In the genomic region with DNA sequence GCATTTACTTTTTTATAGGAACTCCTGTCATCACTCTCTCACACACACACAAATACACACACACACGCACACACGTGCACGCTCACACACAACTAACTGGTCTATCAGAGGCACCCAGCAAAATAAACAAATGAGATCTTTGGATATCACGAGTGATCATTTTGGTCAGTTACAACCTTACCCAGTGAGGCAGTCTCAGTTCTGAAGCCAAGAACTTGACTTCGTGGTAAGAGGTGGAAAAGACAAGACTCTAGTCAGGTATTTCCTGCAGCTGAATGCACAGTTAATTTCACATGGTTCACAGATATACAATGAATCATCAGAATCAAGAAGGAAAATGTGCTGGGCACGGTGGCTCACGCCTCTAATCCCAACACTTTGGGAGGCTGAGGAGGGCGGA, we compare ENCODE assay signal across 26 cellular contexts. TPM values are rescaled to one million over a fixed set of nuclear protein-coding genes. Genes with fewer than 3 reads are reported as not detected.
DNase-seq lines count a peak whose midpoint lies in the region; ATAC-seq and TF ChIP-seq lines count a peak whose summit lies in the region.
"Had no signal": no experiment of that assay in that cellular context is flagged by ENCODE, and none has a peak within 500 bp of the region (broad histone marks: within the 10 kb centered on the region; RNA-seq: fewer than 3 reads in every experiment).

No MANE protein-coding gene starts in this region.

- ATAC-seq in GM21825 (IDR thresholded peaks at IDR 0.05; ENCODE audit: unreplicated experiment) (no peak), HG03457 (IDR thresholded peaks at IDR 0.05; ENCODE audit: unreplicated experiment) (no peak)
- ATAC-seq: Panc1 had no signal

- no peak overlapping the region for H3K4me3 ChIP-seq in MM.1S (ENCODE audit: low read length)
- H3K4me3 ChIP-seq: adrenal gland, esophagus squamous epithelium, left ventricle myocardium inferior, uterus had no signal

- no peak for DNase-seq in activated CD4-positive, alpha-beta T cell treated with anti-CD3 and anti-CD28 coated beads, Interleukin-2, amount 10 ng/mL, durations not matched to agents 24 days and 14 days
- DNase-seq in activated CD4-positive, alpha-beta T cell treated with anti-CD3 and anti-CD28 coated beads, Interleukin-2, amount 10 ng/mL, durations not matched to agents 7 days and 5 days = no peak
- DNase-seq in HT1080 (ENCODE audit: low read depth) = peak; percentile 39
- no peak for DNase-seq in activated T-helper 2 cell treated with anti-CD3 and anti-CD28 coated beads, Interferon-gamma antibody, Interleukin-2, Interleukin-4, amounts not matched to agents 10 μg/mL and 5 μg/mL and 100 μg/mL, durations not matched to agents 14 hours and 24 hours and 36 hours (ENCODE audit: low spot score)
- DNase-seq in nephron progenitor cell = no peak
- no peak for DNase-seq in MM.1S
- DNase-seq: 8988T; activated CD4-positive, alpha-beta memory T cell treated with anti-CD3 and anti-CD28 coated beads, Interleukin-2, amount 10 ng/mL, durations not matched to agents 7 days and 5 days; activated CD4-positive, CD25-positive, alpha-beta regulatory T cell; activated gamma-delta T cell; adrenal gland; endodermal cell; esophagus squamous epithelium; hypothalamus; left ventricle myocardium inferior; NCI-H2029; NCI-H526 treated with DMSO at 0.1 percent for 48 hours; occipital lobe; SHP77; T1000; uterus had no signal

- no peaks in the 10 kb centered on the region for H3K9me3 ChIP-seq in MM.1S (replicated peaks; ENCODE audit: insufficient read depth, low read length)
- H3K9me3 ChIP-seq: adrenal gland, esophagus squamous epithelium, left ventricle myocardium inferior, uterus had no signal

- H3K9ac ChIP-seq in MM.1S (ENCODE audit: low read length) = no peak overlapping the region

- H3K4me1 Mint-ChIP-seq in activated CD4-positive, alpha-beta T cell treated with anti-CD3 and anti-CD28 coated beads, Interleukin-2, amount 10 ng/mL, durations not matched to agents 24 days and 14 days = peaks cover 27% of the 10 kb centered on the region
- H3K4me1 Mint-ChIP-seq in activated CD4-positive, alpha-beta T cell treated with anti-CD3 and anti-CD28 coated beads, Interleukin-2, amount 10 ng/mL, durations not matched to agents 7 days and 5 days = peaks cover 25% of the 10 kb centered on the region
- H3K4me1 Mint-ChIP-seq in activated T-helper 2 cell treated with anti-CD3 and anti-CD28 coated beads, Interferon-gamma antibody, Interleukin-2, Interleukin-4, amounts not matched to agents 10 μg/mL and 5 μg/mL and 100 μg/mL, durations not matched to agents 14 hours and 24 hours and 36 hours (ENCODE audit: low read depth) = peaks cover 44% of the 10 kb centered on the region
- peaks cover 35% of the 10 kb centered on the region for H3K4me1 Mint-ChIP-seq in nephron progenitor cell

- no peaks in the 10 kb centered on the region for H3K27me3 ChIP-seq in MM.1S (replicated peaks; ENCODE audit: insufficient read depth, low read length)
- H3K27me3 ChIP-seq: adrenal gland, esophagus squamous epithelium, uterus had no signal

- H3K36me3 ChIP-seq in MM.1S (replicated peaks; ENCODE audit: insufficient read depth, low read length) = no peaks in the 10 kb centered on the region
- H3K36me3 ChIP-seq: adrenal gland, left ventricle myocardium inferior, uterus had no signal

- no peak overlapping the region for H2AFZ ChIP-seq in MM.1S (ENCODE audit: low read length)

- POLR2A ChIA-PET in activated CD4-positive, alpha-beta T cell treated with anti-CD3 and anti-CD28 coated beads, Interleukin-2, amount 10 ng/mL, durations not matched to agents 7 days and 5 days (lab: Charles Lee) = no interaction called here

- H3K4me3 Mint-ChIP-seq in activated CD4-positive, alpha-beta T cell treated with anti-CD3 and anti-CD28 coated beads, Interleukin-2, amount 10 ng/mL, durations not matched to agents 24 days and 14 days = no peak overlapping the region
- H3K4me3 Mint-ChIP-seq in activated CD4-positive, alpha-beta T cell treated with anti-CD3 and anti-CD28 coated beads, Interleukin-2, amount 10 ng/mL, durations not matched to agents 7 days and 5 days = no peak overlapping the region
- H3K4me3 Mint-ChIP-seq in activated T-helper 2 cell treated with anti-CD3 and anti-CD28 coated beads, Interferon-gamma antibody, Interleukin-2, Interleukin-4, amounts not matched to agents 10 μg/mL and 5 μg/mL and 100 μg/mL, durations not matched to agents 14 hours and 24 hours and 36 hours (ENCODE audit: low read depth) = no peak overlapping the region
- no peak overlapping the region for H3K4me3 Mint-ChIP-seq in nephron progenitor cell
- H3K4me3 Mint-ChIP-seq: activated CD4-positive, alpha-beta memory T cell treated with anti-CD3 and anti-CD28 coated beads, Interleukin-2, amount 10 ng/mL, durations not matched to agents 7 days and 5 days; endodermal cell; stimulated activated naive CD8-positive, alpha-beta T cell treated with anti-CD3 and anti-CD28 coated beads, Interleukin-15, Interleukin-2, amounts not matched to agents 100 ng/mL and 50 ng/mL, for 24 hours had no signal

- no peak overlapping the region for H3K4me2 ChIP-seq in MM.1S (ENCODE audit: low read depth, low read length)

- H3F3A ChIP-seq in MM.1S (ENCODE audit: insufficient read depth, low read length) = peaks cover 9% of the 10 kb centered on the region

- no peak overlapping the region for H3K27ac ChIP-seq in MM.1S (ENCODE audit: low read length)
- H3K27ac ChIP-seq: esophagus squamous epithelium, uterus had no signal

- H3K9me2 ChIP-seq in MM.1S (replicated peaks; ENCODE audit: insufficient read depth, low read length) = no peaks in the 10 kb centered on the region

- peaks cover 8% of the 10 kb centered on the region for H3K36me3 Mint-ChIP-seq in activated CD4-positive, alpha-beta T cell treated with anti-CD3 and anti-CD28 coated beads, Interleukin-2, amount 10 ng/mL, durations not matched to agents 24 days and 14 days (ENCODE audit: low read depth)
- peaks cover 2% of the 10 kb centered on the region for H3K36me3 Mint-ChIP-seq in activated CD4-positive, alpha-beta T cell treated with anti-CD3 and anti-CD28 coated beads, Interleukin-2, amount 10 ng/mL, durations not matched to agents 7 days and 5 days (ENCODE audit: low read depth)
- peaks cover 10% of the 10 kb centered on the region for H3K36me3 Mint-ChIP-seq in activated T-helper 2 cell treated with anti-CD3 and anti-CD28 coated beads, Interferon-gamma antibody, Interleukin-2, Interleukin-4, amounts not matched to agents 10 μg/mL and 5 μg/mL and 100 μg/mL, durations not matched to agents 14 hours and 24 hours and 36 hours (ENCODE audit: low read depth)
- peaks cover 23% of the 10 kb centered on the region for H3K36me3 Mint-ChIP-seq in nephron progenitor cell (ENCODE audit: low read depth)

- no peaks in the 10 kb centered on the region for H3K9me3 Mint-ChIP-seq in activated CD4-positive, alpha-beta T cell treated with anti-CD3 and anti-CD28 coated beads, Interleukin-2, amount 10 ng/mL, durations not matched to agents 24 days and 14 days
- H3K9me3 Mint-ChIP-seq in activated CD4-positive, alpha-beta T cell treated with anti-CD3 and anti-CD28 coated beads, Interleukin-2, amount 10 ng/mL, durations not matched to agents 7 days and 5 days = no peaks in the 10 kb centered on the region
- no peaks in the 10 kb centered on the region for H3K9me3 Mint-ChIP-seq in activated T-helper 2 cell treated with anti-CD3 and anti-CD28 coated beads, Interferon-gamma antibody, Interleukin-2, Interleukin-4, amounts not matched to agents 10 μg/mL and 5 μg/mL and 100 μg/mL, durations not matched to agents 14 hours and 24 hours and 36 hours
- peaks cover 21% of the 10 kb centered on the region for H3K9me3 Mint-ChIP-seq in nephron progenitor cell
- H3K9me3 Mint-ChIP-seq: activated CD4-positive, alpha-beta memory T cell treated with anti-CD3 and anti-CD28 coated beads, Interleukin-2, amount 10 ng/mL, durations not matched to agents 7 days and 5 days; stimulated activated naive CD8-positive, alpha-beta T cell treated with anti-CD3 and anti-CD28 coated beads, Interleukin-15, Interleukin-2, amounts not matched to agents 100 ng/mL and 50 ng/mL, for 24 hours had no signal

- H4K20me1 ChIP-seq in MM.1S (ENCODE audit: insufficient read depth, low read length) = no peaks in the 10 kb centered on the region

- CTCF ChIA-PET in activated CD4-positive, alpha-beta T cell treated with anti-CD3 and anti-CD28 coated beads, Interleukin-2, amount 10 ng/mL, durations not matched to agents 7 days and 5 days (lab: Charles Lee) = interaction anchor here (0.6 to 1.0 kb wide), 2 partner anchors 26 to 79 kb away, joined by 3 read pairs; no protein-coding TSS in a partner anchor

- peaks cover 9% of the 10 kb centered on the region; the same call in 1 of the 2 replicates for H3K79me2 ChIP-seq in MM.1S (ENCODE audit: low read length)

- intact Hi-C loops in activated CD4-positive, alpha-beta T cell treated with anti-CD3 and anti-CD28 coated beads, Interleukin-2, amount 10 ng/mL, durations not matched to agents 24 days and 14 days (cut with micrococcal nuclease) = no loop called here
- intact Hi-C loops in activated T-helper 2 cell treated with anti-CD3 and anti-CD28 coated beads, Interferon-gamma antibody, Interleukin-2, Interleukin-4, amounts not matched to agents 10 μg/mL and 5 μg/mL and 100 μg/mL, durations not matched to agents 14 hours and 24 hours and 36 hours (cut with micrococcal nuclease) = no loop called here

- no peaks in the 10 kb centered on the region for H3K27me3 Mint-ChIP-seq in activated CD4-positive, alpha-beta T cell treated with anti-CD3 and anti-CD28 coated beads, Interleukin-2, amount 10 ng/mL, durations not matched to agents 24 days and 14 days
- no peaks in the 10 kb centered on the region for H3K27me3 Mint-ChIP-seq in activated CD4-positive, alpha-beta T cell treated with anti-CD3 and anti-CD28 coated beads, Interleukin-2, amount 10 ng/mL, durations not matched to agents 7 days and 5 days
- no peaks in the 10 kb centered on the region for H3K27me3 Mint-ChIP-seq in activated T-helper 2 cell treated with anti-CD3 and anti-CD28 coated beads, Interferon-gamma antibody, Interleukin-2, Interleukin-4, amounts not matched to agents 10 μg/mL and 5 μg/mL and 100 μg/mL, durations not matched to agents 14 hours and 24 hours and 36 hours (ENCODE audit: low read depth)
- no peaks in the 10 kb centered on the region for H3K27me3 Mint-ChIP-seq in nephron progenitor cell (ENCODE audit: low read depth, poor library complexity)
- H3K27me3 Mint-ChIP-seq: activated CD4-positive, alpha-beta memory T cell treated with anti-CD3 and anti-CD28 coated beads, Interleukin-2, amount 10 ng/mL, durations not matched to agents 7 days and 5 days; IgD-negative memory B cell; stimulated activated naive CD8-positive, alpha-beta T cell treated with anti-CD3 and anti-CD28 coated beads, Interleukin-15, Interleukin-2, amounts not matched to agents 100 ng/mL and 50 ng/mL, for 24 hours had no signal

- H3K4me1 ChIP-seq in MM.1S (ENCODE audit: low read length) = peaks cover 20% of the 10 kb centered on the region
- H3K4me1 ChIP-seq: uterus had no signal

- peak overlapping the region; percentile 1 for H3K27ac Mint-ChIP-seq in activated CD4-positive, alpha-beta T cell treated with anti-CD3 and anti-CD28 coated beads, Interleukin-2, amount 10 ng/mL, durations not matched to agents 24 days and 14 days
- no peak overlapping the region for H3K27ac Mint-ChIP-seq in activated CD4-positive, alpha-beta T cell treated with anti-CD3 and anti-CD28 coated beads, Interleukin-2, amount 10 ng/mL, durations not matched to agents 7 days and 5 days
- H3K27ac Mint-ChIP-seq in activated T-helper 2 cell treated with anti-CD3 and anti-CD28 coated beads, Interferon-gamma antibody, Interleukin-2, Interleukin-4, amounts not matched to agents 10 μg/mL and 5 μg/mL and 100 μg/mL, durations not matched to agents 14 hours and 24 hours and 36 hours = peak overlapping the region; percentile 38
- H3K27ac Mint-ChIP-seq in nephron progenitor cell = peak overlapping the region; percentile 82
- H3K27ac Mint-ChIP-seq: activated CD4-positive, alpha-beta memory T cell treated with anti-CD3 and anti-CD28 coated beads, Interleukin-2, amount 10 ng/mL, durations not matched to agents 7 days and 5 days; endodermal cell; IgD-negative memory B cell; stimulated activated naive CD8-positive, alpha-beta T cell treated with anti-CD3 and anti-CD28 coated beads, Interleukin-15, Interleukin-2, amounts not matched to agents 100 ng/mL and 50 ng/mL, for 24 hours had no signal

- TF ChIP-seq CTCF in nephron progenitor cell (IDR thresholded peaks at IDR 0.05) (no peak), MM.1S (IDR thresholded peaks at IDR 0.05; ENCODE audit: low read length) (no peak)

RNA-seq across cellular contexts. Expression of gene ATF7, which starts 39.4 kb away (rescaled TPM):
- total RNA-seq in activated CD4-positive, alpha-beta T cell treated with anti-CD3 and anti-CD28 coated beads, Interleukin-2, amount 10 ng/mL, durations not matched to agents 24 days and 14 days = 23.0 and 31.5 TPM in 2 replicates
- 10 to 100 TPM; 28.6 to 43.0 TPM for total RNA-seq in activated CD4-positive, alpha-beta T cell treated with anti-CD3 and anti-CD28 coated beads, Interleukin-2, amount 10 ng/mL, durations not matched to agents 7 days and 5 days
- 3.7 and 8.5 TPM in 2 replicates for total RNA-seq in HT1080 (2014; rRNA removed; shearing (Covaris generic))
- polyA plus RNA-seq in HT1080 (2015; cell fraction: cytosol; rRNA removed) = 14.8 and 19.0 TPM in 2 replicates
- polyA plus RNA-seq in HT1080 (2015; cell fraction: nucleus; rRNA removed) = 19.0 and 23.5 TPM in 2 replicates
- 28.0 and 32.0 TPM in 2 replicates for total RNA-seq in activated T-helper 2 cell treated with anti-CD3 and anti-CD28 coated beads, Interferon-gamma antibody, Interleukin-2, Interleukin-4, amounts not matched to agents 10 μg/mL and 5 μg/mL and 100 μg/mL, durations not matched to agents 14 hours and 24 hours and 36 hours
